In the genomic region with DNA sequence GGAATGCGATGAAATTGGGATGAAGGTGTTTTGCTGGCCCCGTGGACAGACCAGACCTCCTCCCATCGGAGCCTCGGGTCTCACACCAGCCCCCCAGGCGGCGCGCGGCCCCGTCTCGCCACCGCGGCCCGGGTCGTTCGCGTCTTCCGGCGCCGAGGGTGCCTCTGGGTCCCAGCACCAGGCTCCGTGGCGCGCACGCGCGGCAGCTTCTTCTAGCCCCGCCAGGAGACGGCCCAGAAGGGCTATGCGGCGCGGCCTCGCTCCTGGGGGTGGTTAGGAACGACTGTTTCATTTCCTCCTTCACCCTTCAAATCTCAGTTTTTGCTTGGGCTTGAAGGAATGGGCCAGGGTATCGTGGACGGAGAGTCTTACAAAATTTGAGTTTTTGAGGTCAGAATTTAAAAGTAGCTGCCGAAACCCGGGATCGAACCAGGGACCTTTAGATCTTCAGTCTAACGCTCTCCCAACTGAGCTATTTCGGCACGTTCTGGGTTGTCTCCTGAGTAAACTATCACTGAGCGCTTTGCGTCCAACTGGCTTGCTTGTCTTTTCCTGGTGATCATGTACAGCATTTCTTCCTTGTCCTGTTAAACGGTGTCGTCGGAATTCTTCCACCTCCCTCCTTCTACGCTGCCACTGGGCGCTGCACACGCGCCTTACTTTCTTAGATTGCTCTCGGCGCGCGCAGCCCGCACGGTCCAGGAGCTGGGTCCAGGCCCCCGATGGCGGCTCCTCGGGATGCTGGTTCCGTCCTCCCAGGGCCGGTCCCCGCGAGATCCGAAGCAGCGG, we compare ENCODE assay signal across 1 cellular context.
TF ChIP-seq lines count a peak whose summit lies in the region.

No MANE protein-coding gene starts in this region.

TF ChIP-seq in HepG2, 621 proteins besides CTCF, POLR2A, EP300 and RAD21 (continued from another document and continues in another):
- TF ChIP-seq IKZF5 (CRISPR knock-in tag; IDR thresholded peaks at IDR 0.05) = no peak; the same call in none of the 2 replicates
- 0 out of 2 replicates have a peak, but pooled peaks have one; percentile 28 for TF ChIP-seq RXRB (CRISPR knock-in tag; IDR thresholded peaks at IDR 0.05; ENCODE audit: borderline replicate concordance)
- TF ChIP-seq STAG1 (CRISPR knock-in tag; IDR thresholded peaks at IDR 0.05) = no peak
- TF ChIP-seq ZNF567 (CRISPR knock-in tag; IDR thresholded peaks at IDR 0.05; ENCODE audit: borderline replicate concordance) = 0 out of 2 replicates have a peak, but pooled peaks have one; percentile 19
- no peak for TF ChIP-seq ZNF780A (CRISPR knock-in tag; IDR thresholded peaks at IDR 0.05)
- TF ChIP-seq, protein P1, sequence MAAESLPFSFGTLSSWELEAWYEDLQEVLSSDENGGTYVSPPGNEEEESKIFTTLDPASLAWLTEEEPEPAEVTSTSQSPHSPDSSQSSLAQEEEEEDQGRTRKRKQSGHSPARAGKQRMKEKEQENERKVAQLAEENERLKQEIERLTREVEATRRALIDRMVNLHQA (CRISPR knock-in tag; IDR thresholded peaks at IDR 0.05) = no peak
- 0 out of 2 replicates have a peak, but pooled peaks have one; percentile 58 for TF ChIP-seq PRDM4 (CRISPR knock-in tag; IDR thresholded peaks at IDR 0.05; ENCODE audit: borderline replicate concordance)
- no peak for TF ChIP-seq ZNF510 (CRISPR knock-in tag; IDR thresholded peaks at IDR 0.05; ENCODE audit: low read depth)
- no peak for TF ChIP-seq STAT5B (CRISPR knock-in tag; IDR thresholded peaks at IDR 0.05)
- no peak for TF ChIP-seq NR3C1 (CRISPR knock-in tag; IDR thresholded peaks at IDR 0.05)
- peak; percentile 17 for TF ChIP-seq PHF5A (CRISPR knock-in tag; IDR thresholded peaks at IDR 0.05; ENCODE audit: low read depth, unreplicated experiment)
- TF ChIP-seq, protein P2, sequence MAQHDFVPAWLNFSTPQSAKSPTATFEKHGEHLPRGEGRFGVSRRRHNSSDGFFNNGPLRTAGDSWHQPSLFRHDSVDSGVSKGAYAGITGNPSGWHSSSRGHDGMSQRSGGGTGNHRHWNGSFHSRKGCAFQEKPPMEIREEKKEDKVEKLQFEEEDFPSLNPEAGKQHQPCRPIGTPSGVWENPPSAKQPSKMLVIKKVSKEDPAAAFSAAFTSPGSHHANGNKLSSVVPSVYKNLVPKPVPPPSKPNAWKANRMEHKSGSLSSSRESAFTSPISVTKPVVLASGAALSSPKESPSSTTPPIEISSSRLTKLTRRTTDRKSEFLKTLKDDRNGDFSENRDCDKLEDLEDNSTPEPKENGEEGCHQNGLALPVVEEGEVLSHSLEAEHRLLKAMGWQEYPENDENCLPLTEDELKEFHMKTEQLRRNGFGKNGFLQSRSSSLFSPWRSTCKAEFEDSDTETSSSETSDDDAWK (CRISPR knock-in tag; IDR thresholded peaks at IDR 0.05) = no peak
- peak; percentile 19; the same call in 1 of the 2 replicates for TF ChIP-seq ZNF644 (CRISPR knock-in tag; IDR thresholded peaks at IDR 0.05; ENCODE audit: low read depth)
- TF ChIP-seq RBFOX2 (IDR thresholded peaks at IDR 0.05; ENCODE audit: low read depth, low read length) = peak; percentile 79
- TF ChIP-seq SALL1 (CRISPR knock-in tag; IDR thresholded peaks at IDR 0.05) = peak; percentile 52; the same call in 1 of the 2 replicates
- no peak for TF ChIP-seq PAF1 (CRISPR knock-in tag; IDR thresholded peaks at IDR 0.05)
- TF ChIP-seq NFIB (CRISPR knock-in tag; IDR thresholded peaks at IDR 0.05; ENCODE audit: borderline replicate concordance) = no peak
- peak; percentile 22; the same call in 1 of the 2 replicates for TF ChIP-seq GATA4 (IDR thresholded peaks at IDR 0.05; ENCODE audit: borderline replicate concordance, low read depth)
- no peak for TF ChIP-seq PHB2 (IDR thresholded peaks at IDR 0.05; ENCODE audit: partially characterized antibody)
- no peak for TF ChIP-seq ZNF121 (CRISPR knock-in tag; IDR thresholded peaks at IDR 0.05)
- TF ChIP-seq GTF2F1 (IDR thresholded peaks at IDR 0.05; ENCODE audit: low read length) = no peak
- no peak for TF ChIP-seq ZNF225 (CRISPR knock-in tag; IDR thresholded peaks at IDR 0.05)
- TF ChIP-seq ZNF746 (CRISPR knock-in tag; IDR thresholded peaks at IDR 0.05) = no peak
- TF ChIP-seq ZNF232 (CRISPR knock-in tag; IDR thresholded peaks at IDR 0.05; ENCODE audit: borderline replicate concordance) = no peak; the same call in 1 of the 2 replicates
- no peak for TF ChIP-seq AKAP8 (CRISPR knock-in tag; IDR thresholded peaks at IDR 0.05)
- no peak for TF ChIP-seq SRSF9 (IDR thresholded peaks at IDR 0.05; ENCODE audit: borderline replicate concordance, insufficient read depth, low read depth, low read length, poor library complexity, severe bottlenecking)
- 0 out of 2 replicates have a peak, but pooled peaks have one; percentile 49 for TF ChIP-seq SMAD9 (CRISPR knock-in tag; IDR thresholded peaks at IDR 0.05)
- no peak for TF ChIP-seq ZNF569 (CRISPR knock-in tag; IDR thresholded peaks at IDR 0.05; ENCODE audit: borderline replicate concordance)
- TF ChIP-seq TSC22D2 (CRISPR knock-in tag; IDR thresholded peaks at IDR 0.05; ENCODE audit: borderline replicate concordance) = 0 out of 2 replicates have a peak, but pooled peaks have one; percentile 22
- peak; percentile 19 for TF ChIP-seq YY1 (IDR thresholded peaks at IDR 0.05; ENCODE audit: insufficient read depth, insufficient replicate concordance, low read depth, low read length)
- TF ChIP-seq NONO (IDR thresholded peaks at IDR 0.05) = no peak
- no peak; the same call in none of the 2 replicates for TF ChIP-seq NONO (CRISPR knock-in tag; conservative IDR thresholded peaks at IDR 0.05)
- TF ChIP-seq NAIF1 (CRISPR knock-in tag; IDR thresholded peaks at IDR 0.05; ENCODE audit: borderline replicate concordance) = no peak
- TF ChIP-seq ZBTB3 (CRISPR knock-in tag; IDR thresholded peaks at IDR 0.05; ENCODE audit: borderline replicate concordance, low read depth) = no peak
- TF ChIP-seq ZNF432 (CRISPR knock-in tag; IDR thresholded peaks at IDR 0.05; ENCODE audit: borderline replicate concordance) = no peak
- TF ChIP-seq TFE3 (CRISPR knock-in tag; IDR thresholded peaks at IDR 0.05) = no peak; the same call in 1 of the 2 replicates
- TF ChIP-seq ZFY (CRISPR knock-in tag; IDR thresholded peaks at IDR 0.05) = peak; percentile 27; the same call in 1 of the 2 replicates
- TF ChIP-seq ZNF382 (CRISPR knock-in tag; IDR thresholded peaks at IDR 0.05; ENCODE audit: borderline replicate concordance) = no peak
- no peak for TF ChIP-seq EHMT2 (IDR thresholded peaks at IDR 0.05; ENCODE audit: borderline replicate concordance, low read depth, low read length)
- TF ChIP-seq, protein P3, sequence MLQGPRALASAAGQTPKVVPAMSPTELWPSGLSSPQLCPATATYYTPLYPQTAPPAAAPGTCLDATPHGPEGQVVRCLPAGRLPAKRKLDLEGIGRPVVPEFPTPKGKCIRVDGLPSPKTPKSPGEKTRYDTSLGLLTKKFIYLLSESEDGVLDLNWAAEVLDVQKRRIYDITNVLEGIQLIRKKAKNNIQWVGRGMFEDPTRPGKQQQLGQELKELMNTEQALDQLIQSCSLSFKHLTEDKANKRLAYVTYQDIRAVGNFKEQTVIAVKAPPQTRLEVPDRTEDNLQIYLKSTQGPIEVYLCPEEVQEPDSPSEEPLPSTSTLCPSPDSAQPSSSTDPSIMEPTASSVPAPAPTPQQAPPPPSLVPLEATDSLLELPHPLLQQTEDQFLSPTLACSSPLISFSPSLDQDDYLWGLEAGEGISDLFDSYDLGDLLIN (CRISPR knock-in tag; IDR thresholded peaks at IDR 0.05; ENCODE audit: borderline replicate concordance) = no peak
- TF ChIP-seq RARA (CRISPR knock-in tag; IDR thresholded peaks at IDR 0.05) = no peak
- TF ChIP-seq NCOA2 (CRISPR knock-in tag; IDR thresholded peaks at IDR 0.05) = no peak
- peak; percentile 70; the same call in 1 of the 2 replicates for TF ChIP-seq ZSCAN31 (CRISPR knock-in tag; IDR thresholded peaks at IDR 0.05; ENCODE audit: low read depth)
- no peak for TF ChIP-seq TERF1 (CRISPR knock-in tag; IDR thresholded peaks at IDR 0.05)
- TF ChIP-seq, protein P4, sequence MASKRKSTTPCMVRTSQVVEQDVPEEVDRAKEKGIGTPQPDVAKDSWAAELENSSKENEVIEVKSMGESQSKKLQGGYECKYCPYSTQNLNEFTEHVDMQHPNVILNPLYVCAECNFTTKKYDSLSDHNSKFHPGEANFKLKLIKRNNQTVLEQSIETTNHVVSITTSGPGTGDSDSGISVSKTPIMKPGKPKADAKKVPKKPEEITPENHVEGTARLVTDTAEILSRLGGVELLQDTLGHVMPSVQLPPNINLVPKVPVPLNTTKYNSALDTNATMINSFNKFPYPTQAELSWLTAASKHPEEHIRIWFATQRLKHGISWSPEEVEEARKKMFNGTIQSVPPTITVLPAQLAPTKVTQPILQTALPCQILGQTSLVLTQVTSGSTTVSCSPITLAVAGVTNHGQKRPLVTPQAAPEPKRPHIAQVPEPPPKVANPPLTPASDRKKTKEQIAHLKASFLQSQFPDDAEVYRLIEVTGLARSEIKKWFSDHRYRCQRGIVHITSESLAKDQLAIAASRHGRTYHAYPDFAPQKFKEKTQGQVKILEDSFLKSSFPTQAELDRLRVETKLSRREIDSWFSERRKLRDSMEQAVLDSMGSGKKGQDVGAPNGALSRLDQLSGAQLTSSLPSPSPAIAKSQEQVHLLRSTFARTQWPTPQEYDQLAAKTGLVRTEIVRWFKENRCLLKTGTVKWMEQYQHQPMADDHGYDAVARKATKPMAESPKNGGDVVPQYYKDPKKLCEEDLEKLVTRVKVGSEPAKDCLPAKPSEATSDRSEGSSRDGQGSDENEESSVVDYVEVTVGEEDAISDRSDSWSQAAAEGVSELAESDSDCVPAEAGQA (IDR thresholded peaks at IDR 0.05; ENCODE audit: low read depth) = no peak
- TF ChIP-seq, protein P4 (CRISPR knock-in tag; IDR thresholded peaks at IDR 0.05; ENCODE audit: borderline replicate concordance) = 0 out of 2 replicates have a peak, but pooled peaks have one; percentile 62
- TF ChIP-seq ZNF747 (CRISPR knock-in tag; IDR thresholded peaks at IDR 0.05; ENCODE audit: borderline replicate concordance) = 0 out of 2 replicates have a peak, but pooled peaks have one; percentile 47
- TF ChIP-seq SETDB1 (CRISPR knock-in tag; IDR thresholded peaks at IDR 0.05; ENCODE audit: borderline replicate concordance) = no peak
- TF ChIP-seq SOX6 (IDR thresholded peaks at IDR 0.05) = no peak
- peak; percentile 53; the same call in 1 of the 2 replicates for TF ChIP-seq SOX6 (CRISPR knock-in tag; IDR thresholded peaks at IDR 0.05)
- TF ChIP-seq ZMYM2 (CRISPR knock-in tag; IDR thresholded peaks at IDR 0.05) = no peak
